In the genomic region with DNA sequence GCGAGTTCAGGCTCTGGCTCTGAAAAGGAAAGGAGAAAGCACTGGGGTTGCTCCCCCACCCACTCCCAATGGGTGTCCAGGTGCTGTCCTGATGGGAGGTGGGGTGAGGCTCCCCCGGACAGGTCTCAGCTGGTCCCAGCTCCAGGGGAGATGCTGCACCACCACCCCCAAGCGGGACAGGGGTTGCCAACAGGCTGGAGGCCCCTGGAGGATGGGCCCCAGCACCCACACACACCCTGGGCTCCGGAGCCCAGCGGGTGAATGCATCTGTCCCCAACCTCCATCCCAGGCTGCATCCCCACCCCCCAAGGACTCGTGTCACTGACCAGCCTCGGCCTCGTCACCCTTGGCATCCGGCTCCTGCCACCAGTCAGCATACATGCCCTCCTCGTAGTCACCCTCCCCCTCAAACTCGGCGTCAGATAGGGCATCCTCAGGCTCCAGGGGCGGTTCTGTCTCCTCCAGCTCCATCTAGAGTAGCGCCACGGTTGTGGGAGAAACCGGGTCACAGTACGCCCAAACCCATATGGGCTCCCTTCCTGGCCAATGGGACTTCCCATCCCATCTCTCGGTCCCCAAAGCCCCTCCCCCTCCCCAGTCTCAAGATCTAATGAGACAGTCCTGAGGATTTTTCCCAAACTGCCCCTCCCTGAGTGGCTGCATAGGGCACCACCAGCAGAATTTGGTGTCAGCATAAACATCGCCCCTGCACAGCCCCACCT, we compare ENCODE assay signal across 17 cellular contexts. TPM values are rescaled to one million over a fixed set of nuclear protein-coding genes. Genes with fewer than 3 reads are reported as not detected.
DNase-seq lines count a peak whose midpoint lies in the region; ATAC-seq, FAIRE-seq and TF ChIP-seq lines count a peak whose summit lies in the region.
"Had no signal": no experiment of that assay in that cellular context is flagged by ENCODE, and none has a peak within 500 bp of the region (broad histone marks: within the 10 kb centered on the region; RNA-seq: fewer than 3 reads in every experiment).

No MANE protein-coding gene starts in this region.

- BruUV-seq in HepG2 (replicated peaks; lab: Mats Ljungman, UMichigan), result no TSS peak

- intact Hi-C loops in HepG2 (cut with micrococcal nuclease; ENCODE audit: unreplicated experiment), result no loop called here
- intact Hi-C loops in right lobe of liver (cut with DNase I), result loop anchor here (5.0 kb wide), 1 partner anchor 66 kb away; no protein-coding TSS in a partner anchor

- H3K27ac ChIP-seq in HepG2 (ENCODE audit: extremely low read length, insufficient read depth, low read length) (no peak overlapping the region), right lobe of liver (no peak overlapping the region), Karpas-422 (ENCODE audit: low read length) (no peak overlapping the region), osteoblast (ENCODE audit: low read depth, low read length) (no peak overlapping the region)

- ATAC-seq in HepG2 (no peak), right lobe of liver (no peak), HG02973 (IDR thresholded peaks at IDR 0.05; ENCODE audit: unreplicated experiment) (no peak), GM18505 (IDR thresholded peaks at IDR 0.05; ENCODE audit: unreplicated experiment) (no peak)
- no peak for ATAC-seq in activated CD8-positive, alpha-beta T cell treated with anti-CD3 and anti-CD28 coated beads, Interleukin-2, amount 10 ng/mL, durations not matched to agents 7 days and 5 days

- H3K4me1 ChIP-seq in HepG2 (ENCODE audit: insufficient read depth, low read length) (peaks cover 36% of the 10 kb centered on the region), right lobe of liver (peaks cover 0 to 6% (median 3%) of the 10 kb centered on the region in 4 donors), Karpas-422 (ENCODE audit: low read length) (peaks cover 10% of the 10 kb centered on the region), osteoblast (ENCODE audit: insufficient read depth, low read length) (peaks cover 4% of the 10 kb centered on the region)

- no peak for TF ChIP-seq EP300 in HepG2 (IDR thresholded peaks at IDR 0.05; ENCODE audit: low read depth in 2 of 2, low read length in 2 of 2)
- TF ChIP-seq EP300 in HepG2 (CRISPR knock-in tag; IDR thresholded peaks at IDR 0.05; ENCODE audit: borderline replicate concordance), result no peak

- H3K9me3 Mint-ChIP-seq in activated CD8-positive, alpha-beta T cell treated with anti-CD3 and anti-CD28 coated beads, Interleukin-2, amount 10 ng/mL, durations not matched to agents 7 days and 5 days (ENCODE audit: insufficient read depth), result no peaks in the 10 kb centered on the region

- H2AFZ ChIP-seq in HepG2 (ENCODE audit: low read length) (no peak overlapping the region), Karpas-422 (ENCODE audit: low read length) (peak overlapping the region; percentile 93; the same call in 1 of the 2 replicates), osteoblast (ENCODE audit: low read length) (no peak overlapping the region)

- no peaks in the 10 kb centered on the region for H3K36me3 Mint-ChIP-seq in activated CD8-positive, alpha-beta T cell treated with anti-CD3 and anti-CD28 coated beads, Interleukin-2, amount 10 ng/mL, durations not matched to agents 7 days and 5 days (ENCODE audit: low read depth)

- TF ChIP-seq POLR2A in HepG2 (IDR thresholded peaks at IDR 0.05; ENCODE audit: insufficient read depth in 1 of 2, low read depth in 2 of 2, low read length in 2 of 2), result no peak
- no peak for TF ChIP-seq POLR2A in right lobe of liver (IDR thresholded peaks at IDR 0.05)
- no peak for TF ChIP-seq POLR2A in GM18505 (IDR thresholded peaks at IDR 0.05; ENCODE audit: borderline replicate concordance, extremely low read depth, insufficient read depth, insufficient read length)

- H3K79me2 ChIP-seq in HepG2 (ENCODE audit: insufficient read depth, low read length), result no peaks in the 10 kb centered on the region
- no peaks in the 10 kb centered on the region for H3K79me2 ChIP-seq in Karpas-422 (ENCODE audit: low read length)
- no peaks in the 10 kb centered on the region for H3K79me2 ChIP-seq in osteoblast (ENCODE audit: insufficient read depth, low read length)

- H3K36me3 ChIP-seq in HepG2 (replicated peaks in 1 of 2; ENCODE audit: control insufficient read depth in 1 of 2, insufficient read depth in 2 of 2, low read length in 2 of 2) (peaks cover 4 to 6% of the 10 kb centered on the region in 2 experiments; a peak in 1 of 5 replicates), right lobe of liver (no peaks in the 10 kb centered on the region), Karpas-422 (ENCODE audit: insufficient read depth, low read length) (no peaks in the 10 kb centered on the region), osteoblast (ENCODE audit: insufficient read depth, low read length) (peaks cover 28% of the 10 kb centered on the region)

- no peak for FAIRE-seq in HepG2 (lab: Jason Lieb, UNC)
- FAIRE-seq: A204.1 had no signal

- TF ChIP-seq RAD21 in HepG2 (CRISPR knock-in tag; IDR thresholded peaks at IDR 0.05), result no peak

- POLR2A ChIA-PET in HepG2 (lab: Yijun Ruan, JAX), result interaction anchor here (1.5 to 2.6 kb wide), 2 partner anchors 9 to 65 kb away, joined by 3 to 18 read pairs; a partner anchor contains a TSS
- POLR2A ChIA-PET in activated CD8-positive, alpha-beta T cell treated with anti-CD3 and anti-CD28 coated beads, Interleukin-2, amount 10 ng/mL, durations not matched to agents 7 days and 5 days (lab: Charles Lee), result no interaction called here

- no peak for TF ChIP-seq CTCF in HepG2 (CRISPR knock-in tag; IDR thresholded peaks at IDR 0.05)
- TF ChIP-seq CTCF in right lobe of liver (IDR thresholded peaks at IDR 0.05), result no peak
- TF ChIP-seq CTCF in osteoblast (IDR thresholded peaks at IDR 0.05; ENCODE audit: extremely low read depth, low read depth, low read length), result no peak

- DNase-seq in HepG2 (ENCODE audit: low spot score), result no peak
- DNase-seq in right lobe of liver, result no peak
- DNase-seq in Karpas-422, result peak; percentile 51
- peak; percentile 57 for DNase-seq in cerebellar cortex (ENCODE audit: low spot score)
- peak; percentile 60 for DNase-seq in osteoblast (ENCODE audit: insufficient read length, low spot score, missing footprints)
- no peak for DNase-seq in activated CD8-positive, alpha-beta T cell treated with anti-CD3 and anti-CD28 coated beads, Interleukin-2, amount 10 ng/mL, durations not matched to agents 7 days and 5 days
- DNase-seq: Caco-2, DND-41, NCI-H146, NCI-H2081 treated with DMSO at 0.1 percent for 48 hours, NCI-H524, SHP77 treated with DMSO at 0.1 percent for 48 hours had no signal

- no peaks in the 10 kb centered on the region for H3K9me3 ChIP-seq in HepG2 (ENCODE audit: low read length)
- H3K9me3 ChIP-seq in right lobe of liver, result no peaks in the 10 kb centered on the region
- no peaks in the 10 kb centered on the region for H3K9me3 ChIP-seq in Karpas-422 (ENCODE audit: low read length)
- H3K9me3 ChIP-seq in osteoblast (ENCODE audit: low read depth, low read length), result no peaks in the 10 kb centered on the region
- H3K9me3 ChIP-seq: Caco-2 had no signal

- no peaks in the 10 kb centered on the region for H3K27me3 ChIP-seq in HepG2 (ENCODE audit: control insufficient read depth in 1 of 2, insufficient read depth in 2 of 2, low read length in 2 of 2)
- H3K27me3 ChIP-seq in right lobe of liver, result no peaks in the 10 kb centered on the region
- H3K27me3 ChIP-seq in Karpas-422 (ENCODE audit: low read length), result no peaks in the 10 kb centered on the region
- no peaks in the 10 kb centered on the region for H3K27me3 ChIP-seq in osteoblast (ENCODE audit: insufficient read depth, low read length)

- no peaks in the 10 kb centered on the region for H4K20me1 ChIP-seq in HepG2 (ENCODE audit: insufficient read depth, low read length)
- H4K20me1 ChIP-seq in Karpas-422 (ENCODE audit: insufficient read depth, low read depth, low read length), result no peaks in the 10 kb centered on the region
- peaks cover 13% of the 10 kb centered on the region for H4K20me1 ChIP-seq in osteoblast (ENCODE audit: insufficient read depth, low read length)

- H3K27me3 Mint-ChIP-seq in activated CD8-positive, alpha-beta T cell treated with anti-CD3 and anti-CD28 coated beads, Interleukin-2, amount 10 ng/mL, durations not matched to agents 7 days and 5 days (ENCODE audit: low read depth), result no peaks in the 10 kb centered on the region

- no peak overlapping the region for H3K9ac ChIP-seq in HepG2 (ENCODE audit: insufficient read depth, low read depth, low read length)
- peak overlapping the region; percentile 41 for H3K9ac ChIP-seq in Karpas-422 (ENCODE audit: low read length)

- no peak overlapping the region for H3K27ac Mint-ChIP-seq in activated CD8-positive, alpha-beta T cell treated with anti-CD3 and anti-CD28 coated beads, Interleukin-2, amount 10 ng/mL, durations not matched to agents 7 days and 5 days

- no peak overlapping the region for H3K4me3 Mint-ChIP-seq in activated CD8-positive, alpha-beta T cell treated with anti-CD3 and anti-CD28 coated beads, Interleukin-2, amount 10 ng/mL, durations not matched to agents 7 days and 5 days

- no peak overlapping the region for H3K4me2 ChIP-seq in HepG2 (ENCODE audit: low read depth, low read length)
- H3K4me2 ChIP-seq in Karpas-422 (ENCODE audit: low read depth, low read length, poor library complexity, severe bottlenecking), result peak overlapping the region; percentile 54
- H3K4me2 ChIP-seq in osteoblast (ENCODE audit: insufficient read depth, low read length), result no peak overlapping the region

- H3K4me1 Mint-ChIP-seq in activated CD8-positive, alpha-beta T cell treated with anti-CD3 and anti-CD28 coated beads, Interleukin-2, amount 10 ng/mL, durations not matched to agents 7 days and 5 days (ENCODE audit: low read depth), result peaks cover 5% of the 10 kb centered on the region

- WGBS in HepG2 (ENCODE audit: low lambda C conversion rate), result 95% methylated on average over 18 of the region's 19 CpGs
- WGBS in right lobe of liver (ENCODE audit: insufficient coverage, low coverage, low lambda C conversion rate, missing lambda C conversion rate), result 80% methylated on average over 2 of the region's 19 CpGs

- no peak overlapping the region for H3K4me3 ChIP-seq in HepG2 (replicated peaks in 1 of 3; ENCODE audit: insufficient read depth in 1 of 3, low read depth in 2 of 3, low read length in 3 of 3)
- no peak overlapping the region for H3K4me3 ChIP-seq in right lobe of liver
- H3K4me3 ChIP-seq in Karpas-422 (ENCODE audit: low read length), result peak overlapping the region; percentile 37; the same call in 1 of the 2 replicates
- no peak overlapping the region for H3K4me3 ChIP-seq in osteoblast (ENCODE audit: insufficient read depth, low read length)

- CTCF ChIA-PET in HepG2 (lab: Yijun Ruan, JAX; ENCODE audit: low intra/inter-chr PET ratio, low total read pairs), result interaction anchor here (3.8 kb wide), 1 partner anchor 64 kb away, joined by 97 read pairs; no protein-coding TSS in a partner anchor
- CTCF ChIA-PET in activated CD8-positive, alpha-beta T cell treated with anti-CD3 and anti-CD28 coated beads, Interleukin-2, amount 10 ng/mL, durations not matched to agents 7 days and 5 days (lab: Charles Lee), result interaction anchor here (1.3 kb wide), 1 partner anchor 12 kb away, joined by 4 read pairs; no protein-coding TSS in a partner anchor

- H3K9me2 ChIP-seq in Karpas-422 (replicated peaks; ENCODE audit: insufficient read depth, low read length), result no peaks in the 10 kb centered on the region

- in situ Hi-C loops in HepG2 (cut with HindIII; ENCODE audit: extremely low pct_ligation_motif_present, low pct_unique_long_range_greater_than_20kb), result loop anchor here (5.0 kb wide), 1 partner anchor 66 kb away; no protein-coding TSS in a partner anchor

RNA-seq across cellular contexts. Expression of a gene that starts 8.6 kb away (rescaled TPM):
- 13.5 and 37.1 TPM in 2 replicates for total RNA-seq in HepG2 (2016; rRNA removed; fragmentation: Illumina TruSeq; extraction: Trizol)
- 12.6 and 14.5 TPM in 2 replicates for total RNA-seq in HepG2 (2016; cell fraction: cytosol; rRNA removed; fragmentation: Illumina TruSeq; extraction: Trizol; ENCODE audit: low read depth)
- total RNA-seq in HepG2 (2016; cell fraction: insoluble cytoplasmic fraction; rRNA removed; fragmentation: Illumina TruSeq; extraction: Trizol), result 12.2 and 37.7 TPM in 2 replicates
- 17.3 and 17.5 TPM in 2 replicates for total RNA-seq in HepG2 (2016; cell fraction: membrane; rRNA removed; fragmentation: Illumina TruSeq; extraction: Trizol)
- 28.1 and 32.5 TPM in 2 replicates for total RNA-seq in HepG2 (2016; cell fraction: nucleus; rRNA removed; fragmentation: Illumina TruSeq; extraction: Trizol)
- polyA plus RNA-seq in HepG2 (2011; rRNA removed), result 50.6 and 54.9 TPM in 2 replicates
- polyA plus RNA-seq in HepG2 (2011; cell fraction: cytosol; rRNA removed), result 37.2 and 55.7 TPM in 2 replicates
- 33.0 and 36.4 TPM in 2 replicates for polyA plus RNA-seq in HepG2 (2011; cell fraction: nucleus; rRNA removed)
- 22.4 and 34.3 TPM in 2 replicates for polyA plus RNA-seq in HepG2 (2012)
- polyA plus RNA-seq in HepG2 (2016; cell fraction: cytosol; fragmentation: Illumina TruSeq; extraction: Trizol; ENCODE audit: low read depth), result 4.6 and 5.5 TPM in 2 replicates
- polyA plus RNA-seq in HepG2 (2016; cell fraction: insoluble cytoplasmic fraction; fragmentation: Illumina TruSeq; extraction: Trizol; ENCODE audit: low read depth), result 14.8 and 17.0 TPM in 2 replicates
- polyA plus RNA-seq in HepG2 (2016; cell fraction: membrane; fragmentation: Illumina TruSeq; extraction: Trizol; ENCODE audit: low read depth), result 9.6 and 11.3 TPM in 2 replicates
- 63.5 and 69.5 TPM in 2 replicates for polyA plus RNA-seq in HepG2 (2016; cell fraction: nucleus; fragmentation: Illumina TruSeq; extraction: Trizol; ENCODE audit: insufficient read depth, low read depth)
- 44.3 and 65.0 TPM in 2 replicates for polyA minus RNA-seq in HepG2 (2011; rRNA and poly(A)+ RNA removed; ENCODE audit: low replicate concordance)
- 22.5 and 26.8 TPM in 2 replicates for polyA minus RNA-seq in HepG2 (2011; cell fraction: cytosol; rRNA and poly(A)+ RNA removed)
- 21.6 and 23.9 TPM in 2 replicates for polyA minus RNA-seq in HepG2 (2011; cell fraction: nucleus; rRNA and poly(A)+ RNA removed)
- 1 to 10 TPM; 1.8 to 3.8 (median 2.8) TPM for total RNA-seq in right lobe of liver
- total RNA-seq in Karpas-422 (2014; rRNA removed; shearing (Covaris generic); ENCODE audit: low replicate concordance), result 0.61 TPM in 1 of 2 replicates, not detected in the other
- 59.7 and 66.6 TPM in 2 replicates for total RNA-seq in osteoblast
- 1 to 10 TPM; 2.7 to 3.5 TPM for total RNA-seq in activated CD8-positive, alpha-beta T cell treated with anti-CD3 and anti-CD28 coated beads, Interleukin-2, amount 10 ng/mL, durations not matched to agents 7 days and 5 days

RNA-seq across cellular contexts. Expression of a gene that starts 9.7 kb away (rescaled TPM):
- total RNA-seq in HepG2 (2016; rRNA removed; fragmentation: Illumina TruSeq; extraction: Trizol) (46.5 and 149 TPM in 2 replicates), right lobe of liver (1 to 10 TPM; 2.4 to 5.1 (median 4.0) TPM), osteoblast (387 and 396 TPM in 2 replicates)
- 31.7 and 32.8 TPM in 2 replicates for total RNA-seq in HepG2 (2016; cell fraction: cytosol; rRNA removed; fragmentation: Illumina TruSeq; extraction: Trizol; ENCODE audit: low read depth)
- 37.6 and 157 TPM in 2 replicates for total RNA-seq in HepG2 (2016; cell fraction: insoluble cytoplasmic fraction; rRNA removed; fragmentation: Illumina TruSeq; extraction: Trizol)
- 42.3 and 48.1 TPM in 2 replicates for total RNA-seq in HepG2 (2016; cell fraction: membrane; rRNA removed; fragmentation: Illumina TruSeq; extraction: Trizol)
- 148 and 181 TPM in 2 replicates for total RNA-seq in HepG2 (2016; cell fraction: nucleus; rRNA removed; fragmentation: Illumina TruSeq; extraction: Trizol)
- polyA plus RNA-seq in HepG2 (2011; rRNA removed), result 543 and 573 TPM in 2 replicates
- polyA plus RNA-seq in HepG2 (2011; cell fraction: cytosol; rRNA removed), result 288 and 579 TPM in 2 replicates
- 3,059 and 4,867 TPM in 2 replicates for polyA plus RNA-seq in HepG2 (2011; cell fraction: nucleus; rRNA removed)
- polyA plus RNA-seq in HepG2 (2012), result 224 and 292 TPM in 2 replicates
- polyA plus RNA-seq in HepG2 (2016; cell fraction: cytosol; fragmentation: Illumina TruSeq; extraction: Trizol; ENCODE audit: low read depth), result 18.4 and 19.7 TPM in 2 replicates
- 46.0 and 56.5 TPM in 2 replicates for polyA plus RNA-seq in HepG2 (2016; cell fraction: insoluble cytoplasmic fraction; fragmentation: Illumina TruSeq; extraction: Trizol; ENCODE audit: low read depth)
- 32.1 and 36.5 TPM in 2 replicates for polyA plus RNA-seq in HepG2 (2016; cell fraction: membrane; fragmentation: Illumina TruSeq; extraction: Trizol; ENCODE audit: low read depth)
- polyA plus RNA-seq in HepG2 (2016; cell fraction: nucleus; fragmentation: Illumina TruSeq; extraction: Trizol; ENCODE audit: insufficient read depth, low read depth), result 597 and 623 TPM in 2 replicates
- 133 and 613 TPM in 2 replicates for polyA minus RNA-seq in HepG2 (2011; rRNA and poly(A)+ RNA removed; ENCODE audit: low replicate concordance)
- polyA minus RNA-seq in HepG2 (2011; cell fraction: cytosol; rRNA and poly(A)+ RNA removed), result 159 and 170 TPM in 2 replicates
- 231 and 275 TPM in 2 replicates for polyA minus RNA-seq in HepG2 (2011; cell fraction: nucleus; rRNA and poly(A)+ RNA removed)
- total RNA-seq in Karpas-422 (2014; rRNA removed; shearing (Covaris generic); ENCODE audit: low replicate concordance), result 0.54 and 1.9 TPM in 2 replicates
- total RNA-seq in activated CD8-positive, alpha-beta T cell treated with anti-CD3 and anti-CD28 coated beads, Interleukin-2, amount 10 ng/mL, durations not matched to agents 7 days and 5 days, result not detected

RNA-seq across cellular contexts. Expression of a gene that starts 16.6 kb away (rescaled TPM):
- total RNA-seq in HepG2 (2016; rRNA removed; fragmentation: Illumina TruSeq; extraction: Trizol), result 20.6 and 20.9 TPM in 2 replicates
- total RNA-seq in HepG2 (2016; cell fraction: cytosol; rRNA removed; fragmentation: Illumina TruSeq; extraction: Trizol; ENCODE audit: low read depth), result 6.9 and 7.8 TPM in 2 replicates
- 16.7 and 22.4 TPM in 2 replicates for total RNA-seq in HepG2 (2016; cell fraction: insoluble cytoplasmic fraction; rRNA removed; fragmentation: Illumina TruSeq; extraction: Trizol)
- 11.7 and 12.0 TPM in 2 replicates for total RNA-seq in HepG2 (2016; cell fraction: membrane; rRNA removed; fragmentation: Illumina TruSeq; extraction: Trizol)
- 15.0 and 20.7 TPM in 2 replicates for total RNA-seq in HepG2 (2016; cell fraction: nucleus; rRNA removed; fragmentation: Illumina TruSeq; extraction: Trizol)
- polyA plus RNA-seq in HepG2 (2011; rRNA removed), result 12.1 and 21.4 TPM in 2 replicates
- 8.9 and 10.9 TPM in 2 replicates for polyA plus RNA-seq in HepG2 (2011; cell fraction: cytosol; rRNA removed)
- polyA plus RNA-seq in HepG2 (2011; cell fraction: nucleus; rRNA removed), result 23.8 and 30.1 TPM in 2 replicates
- polyA plus RNA-seq in HepG2 (2012), result 36.1 and 37.0 TPM in 2 replicates
- polyA plus RNA-seq in HepG2 (2016; cell fraction: cytosol; fragmentation: Illumina TruSeq; extraction: Trizol; ENCODE audit: low read depth), result 3.5 and 4.6 TPM in 2 replicates
- 22.1 and 35.3 TPM in 2 replicates for polyA plus RNA-seq in HepG2 (2016; cell fraction: insoluble cytoplasmic fraction; fragmentation: Illumina TruSeq; extraction: Trizol; ENCODE audit: low read depth)
- polyA plus RNA-seq in HepG2 (2016; cell fraction: membrane; fragmentation: Illumina TruSeq; extraction: Trizol; ENCODE audit: low read depth), result 9.5 and 10.0 TPM in 2 replicates
- polyA plus RNA-seq in HepG2 (2016; cell fraction: nucleus; fragmentation: Illumina TruSeq; extraction: Trizol; ENCODE audit: insufficient read depth, low read depth), result 24.1 and 25.5 TPM in 2 replicates
- 43.6 and 59.1 TPM in 2 replicates for polyA minus RNA-seq in HepG2 (2011; rRNA and poly(A)+ RNA removed; ENCODE audit: low replicate concordance)
- polyA minus RNA-seq in HepG2 (2011; cell fraction: cytosol; rRNA and poly(A)+ RNA removed), result 25.9 and 32.6 TPM in 2 replicates
- 13.5 and 13.8 TPM in 2 replicates for polyA minus RNA-seq in HepG2 (2011; cell fraction: nucleus; rRNA and poly(A)+ RNA removed)
- total RNA-seq in right lobe of liver, result 10 to 100 TPM; 54.3 to 74.8 (median 65.7) TPM
- total RNA-seq in Karpas-422 (2014; rRNA removed; shearing (Covaris generic); ENCODE audit: low replicate concordance), result 102 and 133 TPM in 2 replicates
- 18.0 and 24.2 TPM in 2 replicates for total RNA-seq in osteoblast
- total RNA-seq in activated CD8-positive, alpha-beta T cell treated with anti-CD3 and anti-CD28 coated beads, Interleukin-2, amount 10 ng/mL, durations not matched to agents 7 days and 5 days, result 1 to 10 TPM; 5.2 to 6.0 TPM

RNA-seq across cellular contexts. Expression of a gene that starts 32.9 kb away (rescaled TPM):
- total RNA-seq in HepG2 (2016; rRNA removed; fragmentation: Illumina TruSeq; extraction: Trizol) (92.1 and 104 TPM in 2 replicates), right lobe of liver (10 to 100 TPM; 19.9 to 30.7 (median 23.1) TPM), osteoblast (69.8 and 70.4 TPM in 2 replicates)
- total RNA-seq in HepG2 (2016; cell fraction: cytosol; rRNA removed; fragmentation: Illumina TruSeq; extraction: Trizol; ENCODE audit: low read depth), result 128 and 164 TPM in 2 replicates
- total RNA-seq in HepG2 (2016; cell fraction: insoluble cytoplasmic fraction; rRNA removed; fragmentation: Illumina TruSeq; extraction: Trizol), result 87.1 and 106 TPM in 2 replicates
- 198 and 220 TPM in 2 replicates for total RNA-seq in HepG2 (2016; cell fraction: membrane; rRNA removed; fragmentation: Illumina TruSeq; extraction: Trizol)
- 52.2 and 64.7 TPM in 2 replicates for total RNA-seq in HepG2 (2016; cell fraction: nucleus; rRNA removed; fragmentation: Illumina TruSeq; extraction: Trizol)
- polyA plus RNA-seq in HepG2 (2011; rRNA removed), result 119 and 126 TPM in 2 replicates
- polyA plus RNA-seq in HepG2 (2011; cell fraction: cytosol; rRNA removed), result 116 and 145 TPM in 2 replicates
- polyA plus RNA-seq in HepG2 (2011; cell fraction: nucleus; rRNA removed), result 119 TPM in 2 replicates
- polyA plus RNA-seq in HepG2 (2012), result 77.4 and 82.6 TPM in 2 replicates
- polyA plus RNA-seq in HepG2 (2016; cell fraction: cytosol; fragmentation: Illumina TruSeq; extraction: Trizol; ENCODE audit: low read depth), result 148 and 199 TPM in 2 replicates
- 108 and 113 TPM in 2 replicates for polyA plus RNA-seq in HepG2 (2016; cell fraction: insoluble cytoplasmic fraction; fragmentation: Illumina TruSeq; extraction: Trizol; ENCODE audit: low read depth)
- 207 and 224 TPM in 2 replicates for polyA plus RNA-seq in HepG2 (2016; cell fraction: membrane; fragmentation: Illumina TruSeq; extraction: Trizol; ENCODE audit: low read depth)
- 109 and 119 TPM in 2 replicates for polyA plus RNA-seq in HepG2 (2016; cell fraction: nucleus; fragmentation: Illumina TruSeq; extraction: Trizol; ENCODE audit: insufficient read depth, low read depth)
- 36.5 and 43.6 TPM in 2 replicates for polyA minus RNA-seq in HepG2 (2011; rRNA and poly(A)+ RNA removed; ENCODE audit: low replicate concordance)
- polyA minus RNA-seq in HepG2 (2011; cell fraction: cytosol; rRNA and poly(A)+ RNA removed), result 32.3 and 34.1 TPM in 2 replicates
- polyA minus RNA-seq in HepG2 (2011; cell fraction: nucleus; rRNA and poly(A)+ RNA removed), result 48.5 and 53.7 TPM in 2 replicates
- total RNA-seq in Karpas-422 (2014; rRNA removed; shearing (Covaris generic); ENCODE audit: low replicate concordance), result 10.5 and 17.8 TPM in 2 replicates
- 10 to 100 TPM; 15.7 to 17.8 TPM for total RNA-seq in activated CD8-positive, alpha-beta T cell treated with anti-CD3 and anti-CD28 coated beads, Interleukin-2, amount 10 ng/mL, durations not matched to agents 7 days and 5 days

RNA-seq across cellular contexts. Expression of a gene that starts 34.5 kb away (rescaled TPM):
- total RNA-seq in HepG2 (2016; rRNA removed; fragmentation: Illumina TruSeq; extraction: Trizol) (0.04 TPM in 1 of 2 replicates, not detected in the other), right lobe of liver (not detected), osteoblast (0.36 and 0.59 TPM in 2 replicates)
- 0.09 TPM in 1 of 2 replicates, not detected in the other for total RNA-seq in HepG2 (2016; cell fraction: cytosol; rRNA removed; fragmentation: Illumina TruSeq; extraction: Trizol; ENCODE audit: low read depth)
- 0.04 and 0.09 TPM in 2 replicates for total RNA-seq in HepG2 (2016; cell fraction: insoluble cytoplasmic fraction; rRNA removed; fragmentation: Illumina TruSeq; extraction: Trizol)
- total RNA-seq in HepG2 (2016; cell fraction: membrane; rRNA removed; fragmentation: Illumina TruSeq; extraction: Trizol), result not detected in 2 replicates
- not detected in 2 replicates for total RNA-seq in HepG2 (2016; cell fraction: nucleus; rRNA removed; fragmentation: Illumina TruSeq; extraction: Trizol)
- polyA plus RNA-seq in HepG2 (2011; rRNA removed), result 0.05 and 0.08 TPM in 2 replicates
- polyA plus RNA-seq in HepG2 (2011; cell fraction: cytosol; rRNA removed), result 0.03 TPM in 1 of 2 replicates, not detected in the other
- polyA plus RNA-seq in HepG2 (2011; cell fraction: nucleus; rRNA removed), result 0.05 and 0.13 TPM in 2 replicates
- not detected in 2 replicates for polyA plus RNA-seq in HepG2 (2012)
- polyA plus RNA-seq in HepG2 (2016; cell fraction: cytosol; fragmentation: Illumina TruSeq; extraction: Trizol; ENCODE audit: low read depth), result not detected in 2 replicates
- not detected in 2 replicates for polyA plus RNA-seq in HepG2 (2016; cell fraction: insoluble cytoplasmic fraction; fragmentation: Illumina TruSeq; extraction: Trizol; ENCODE audit: low read depth)
- polyA plus RNA-seq in HepG2 (2016; cell fraction: membrane; fragmentation: Illumina TruSeq; extraction: Trizol; ENCODE audit: low read depth), result not detected in 2 replicates
- not detected in 2 replicates for polyA plus RNA-seq in HepG2 (2016; cell fraction: nucleus; fragmentation: Illumina TruSeq; extraction: Trizol; ENCODE audit: insufficient read depth, low read depth)
- 0.12 TPM in 1 of 2 replicates, not detected in the other for polyA minus RNA-seq in HepG2 (2011; rRNA and poly(A)+ RNA removed; ENCODE audit: low replicate concordance)
- polyA minus RNA-seq in HepG2 (2011; cell fraction: cytosol; rRNA and poly(A)+ RNA removed), result not detected in 2 replicates
- polyA minus RNA-seq in HepG2 (2011; cell fraction: nucleus; rRNA and poly(A)+ RNA removed), result not detected in 2 replicates
- 0.29 TPM in 1 of 2 replicates, not detected in the other for total RNA-seq in Karpas-422 (2014; rRNA removed; shearing (Covaris generic); ENCODE audit: low replicate concordance)
- total RNA-seq in activated CD8-positive, alpha-beta T cell treated with anti-CD3 and anti-CD28 coated beads, Interleukin-2, amount 10 ng/mL, durations not matched to agents 7 days and 5 days, result not detected
- total RNA-seq: Caco-2, H4, HT-29 had no signal

Comparison
In these comparisons a context has a peak if more than half of its experiments do, and no peak if none do; other contexts are left out.
1. RNA of a gene that starts 9.7 kb away (total RNA-seq): 387 to 396 TPM in osteoblast and 31.7 to 181 TPM in HepG2; 2.4 to 5.1 TPM in right lobe of liver, 0.54 to 1.9 TPM in Karpas-422 and not detected in activated CD8-positive, alpha-beta T cell treated with anti-CD3 and anti-CD28 coated beads, Interleukin-2, amount 10 ng/mL, durations not matched to agents 7 days and 5 days; every median in the first group is over 4 times any median in the second.
2. DNase-seq: peak in Karpas-422 (single experiment), cerebellar cortex (single experiment) and osteoblast (single experiment); none in HepG2 (single experiment), right lobe of liver (0 of 3) and activated CD8-positive, alpha-beta T cell treated with anti-CD3 and anti-CD28 coated beads, Interleukin-2, amount 10 ng/mL, durations not matched to agents 7 days and 5 days (single experiment).